In the genomic region with DNA sequence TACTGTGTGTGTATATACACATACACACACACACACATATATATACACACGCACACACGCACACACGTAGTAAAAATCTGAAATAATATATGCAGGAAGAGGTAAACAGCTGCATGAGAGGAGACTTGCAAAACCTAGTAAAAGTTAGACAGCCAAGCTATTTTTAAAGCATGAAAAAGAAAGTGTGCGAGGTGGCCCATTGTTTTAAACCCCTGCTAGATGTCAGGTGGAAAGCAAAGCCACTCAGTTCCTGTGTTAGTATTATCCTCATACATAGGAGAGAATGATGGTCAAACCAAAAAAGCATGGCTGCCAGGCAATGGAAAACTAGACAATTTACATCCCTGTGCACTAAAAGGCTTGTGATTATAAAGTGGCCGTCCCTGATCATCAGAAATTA, we compare ENCODE assay signal across 35 cellular contexts.
"Had no signal": no experiment of that assay in that cellular context is flagged by ENCODE, and none has a peak within 500 bp of the region (broad histone marks: within the 10 kb centered on the region; RNA-seq: fewer than 3 reads in every experiment).

No MANE protein-coding gene starts in this region.

- H3K27ac ChIP-seq: body of pancreas, brain microvascular endothelial cell, breast epithelium, coronary artery, VCaP had no signal

- ATAC-seq: activated CD8-positive, alpha-beta memory T cell treated with anti-CD3 and anti-CD28 coated beads, Interleukin-2, amount 10 ng/mL, durations not matched to agents 7 days and 5 days; activated CD8-positive, alpha-beta T cell treated with anti-CD3 and anti-CD28 coated beads, Interleukin-2, amount 10 ng/mL, durations not matched to agents 7 days and 5 days; activated naive CD8-positive, alpha-beta T cell treated with anti-CD3 and anti-CD28 coated beads, Interleukin-2, amount 50 U/mL, for 24 hours; body of pancreas had no signal

- H3K4me3 ChIP-seq: body of pancreas, breast epithelium, coronary artery had no signal

- H3K9me3 ChIP-seq: body of pancreas, breast epithelium had no signal

- H3K27me3 ChIP-seq: body of pancreas, brain microvascular endothelial cell, breast epithelium had no signal

- H3K4me1 Mint-ChIP-seq: activated CD4-positive, alpha-beta T cell treated with anti-CD3 and anti-CD28 coated beads, Interleukin-2, amount 10 ng/mL, durations not matched to agents 24 days and 14 days; activated CD8-positive, alpha-beta memory T cell treated with anti-CD3 and anti-CD28 coated beads, Interleukin-2, amount 10 ng/mL, durations not matched to agents 7 days and 5 days had no signal

- H3K9me3 Mint-ChIP-seq: activated CD4-positive, alpha-beta memory T cell treated with anti-CD3 and anti-CD28 coated beads for 36 hours; activated naive CD4-positive, alpha-beta T cell treated with anti-CD3 and anti-CD28 coated beads, Interleukin-2, amount 50 U/mL, for 24 hours; activated T-cell treated with anti-CD3 and anti-CD28 coated beads, Interleukin-2, amount 50 U/mL, for 24 hours; activated T-helper 2 cell treated with anti-CD3 and anti-CD28 coated beads, Interferon-gamma antibody, Interleukin-2, Interleukin-4, amounts not matched to agents 10 μg/mL and 5 μg/mL and 100 μg/mL, durations not matched to agents 14 hours and 24 hours and 36 hours had no signal

- H3K4me3 Mint-ChIP-seq: activated CD4-positive, alpha-beta memory T cell treated with anti-CD3 and anti-CD28 coated beads for 36 hours; activated CD4-positive, alpha-beta T cell treated with anti-CD3 and anti-CD28 coated beads, Interleukin-2, amount 10 ng/mL, durations not matched to agents 24 days and 14 days; activated CD8-positive, alpha-beta memory T cell treated with anti-CD3 and anti-CD28 coated beads, Interleukin-2, amount 10 ng/mL, durations not matched to agents 7 days and 5 days; activated CD8-positive, alpha-beta T cell treated with anti-CD3 and anti-CD28 coated beads, Interleukin-2, amount 10 ng/mL, durations not matched to agents 7 days and 5 days; activated naive CD4-positive, alpha-beta T cell treated with anti-CD3 and anti-CD28 coated beads, Interleukin-2, amount 10 ng/mL, durations not matched to agents 7 days and 5 days; activated naive CD4-positive, alpha-beta T cell treated with anti-CD3 and anti-CD28 coated beads, Interleukin-2, amount 50 U/mL, for 24 hours; activated naive CD8-positive, alpha-beta T cell; activated naive CD8-positive, alpha-beta T cell treated with anti-CD3 and anti-CD28 coated beads, Interleukin-2, amount 10 ng/mL, durations not matched to agents 7 days and 5 days; activated naive CD8-positive, alpha-beta T cell treated with anti-CD3 and anti-CD28 coated beads, Interleukin-2, amount 50 U/mL, for 24 hours; activated T-cell treated with anti-CD3 and anti-CD28 coated beads, Interleukin-2, amount 50 U/mL, for 24 hours; T-helper 1 cell treated with Interleukin-12 subunit alpha and Interleukin-12 subunit beta and Interleukin-4 antibody, amounts not matched to agents 30 μg/mL and 1 μg/mL, for 36 hours; T-helper 2 cell treated with Interferon-gamma antibody and Interleukin-4, amounts not matched to agents 5 μg/mL and 100 μg/mL, for 36 hours had no signal

- FAIRE-seq: astrocyte, TTC549 had no signal

- H3K27me3 Mint-ChIP-seq: activated CD4-positive, alpha-beta memory T cell treated with anti-CD3 and anti-CD28 coated beads for 36 hours; activated CD4-positive, alpha-beta T cell treated with anti-CD3 and anti-CD28 coated beads, Interleukin-2, amount 10 ng/mL, durations not matched to agents 24 days and 14 days; activated CD8-positive, alpha-beta memory T cell treated with anti-CD3 and anti-CD28 coated beads, Interleukin-2, amount 10 ng/mL, durations not matched to agents 7 days and 5 days; activated naive CD4-positive, alpha-beta T cell treated with anti-CD3 and anti-CD28 coated beads, Interleukin-2, amount 10 ng/mL, durations not matched to agents 7 days and 5 days; activated naive CD4-positive, alpha-beta T cell treated with anti-CD3 and anti-CD28 coated beads, Interleukin-2, amount 50 U/mL, for 24 hours; activated naive CD8-positive, alpha-beta T cell; activated naive CD8-positive, alpha-beta T cell treated with anti-CD3 and anti-CD28 coated beads, Interleukin-2, amount 10 ng/mL, durations not matched to agents 7 days and 5 days; activated naive CD8-positive, alpha-beta T cell treated with anti-CD3 and anti-CD28 coated beads, Interleukin-2, amount 50 U/mL, for 24 hours; activated T-cell treated with anti-CD3 and anti-CD28 coated beads, Interleukin-2, amount 50 U/mL, for 24 hours had no signal

- H3K36me3 Mint-ChIP-seq: activated CD4-positive, alpha-beta memory T cell treated with anti-CD3 and anti-CD28 coated beads for 36 hours; activated CD8-positive, alpha-beta memory T cell treated with anti-CD3 and anti-CD28 coated beads, Interleukin-2, amount 10 ng/mL, durations not matched to agents 7 days and 5 days; activated naive CD4-positive, alpha-beta T cell treated with anti-CD3 and anti-CD28 coated beads, Interleukin-2, amount 10 ng/mL, durations not matched to agents 7 days and 5 days; activated naive CD4-positive, alpha-beta T cell treated with anti-CD3 and anti-CD28 coated beads, Interleukin-2, amount 50 U/mL, for 24 hours; activated naive CD8-positive, alpha-beta T cell; activated naive CD8-positive, alpha-beta T cell treated with anti-CD3 and anti-CD28 coated beads, Interleukin-2, amount 10 ng/mL, durations not matched to agents 7 days and 5 days had no signal

- H3K27ac Mint-ChIP-seq: activated CD4-positive, alpha-beta memory T cell treated with anti-CD3 and anti-CD28 coated beads for 36 hours; activated CD4-positive, alpha-beta T cell treated with anti-CD3 and anti-CD28 coated beads, Interleukin-2, amount 10 ng/mL, durations not matched to agents 24 days and 14 days; activated CD8-positive, alpha-beta memory T cell treated with anti-CD3 and anti-CD28 coated beads, Interleukin-2, amount 10 ng/mL, durations not matched to agents 7 days and 5 days; activated CD8-positive, alpha-beta T cell treated with anti-CD3 and anti-CD28 coated beads, Interleukin-2, amount 10 ng/mL, durations not matched to agents 7 days and 5 days; activated naive CD4-positive, alpha-beta T cell treated with anti-CD3 and anti-CD28 coated beads, Interleukin-2, amount 10 ng/mL, durations not matched to agents 7 days and 5 days; activated naive CD4-positive, alpha-beta T cell treated with anti-CD3 and anti-CD28 coated beads, Interleukin-2, amount 50 U/mL, for 24 hours; activated naive CD8-positive, alpha-beta T cell; activated naive CD8-positive, alpha-beta T cell treated with anti-CD3 and anti-CD28 coated beads, Interleukin-2, amount 10 ng/mL, durations not matched to agents 7 days and 5 days; activated naive CD8-positive, alpha-beta T cell treated with anti-CD3 and anti-CD28 coated beads, Interleukin-2, amount 50 U/mL, for 24 hours; activated T-cell treated with anti-CD3 and anti-CD28 coated beads, Interleukin-2, amount 50 U/mL, for 24 hours; activated T-helper 2 cell treated with anti-CD3 and anti-CD28 coated beads, Interferon-gamma antibody, Interleukin-2, Interleukin-4, amounts not matched to agents 10 μg/mL and 5 μg/mL and 100 μg/mL, durations not matched to agents 14 hours and 24 hours and 36 hours; T-helper 1 cell treated with Interleukin-12 subunit alpha and Interleukin-12 subunit beta and Interleukin-4 antibody, amounts not matched to agents 30 μg/mL and 1 μg/mL, for 36 hours; T-helper 2 cell treated with Interferon-gamma antibody and Interleukin-4, amounts not matched to agents 5 μg/mL and 100 μg/mL, for 36 hours had no signal

- H3K36me3 ChIP-seq: brain microvascular endothelial cell, breast epithelium had no signal

- H3K4me1 ChIP-seq: body of pancreas, breast epithelium had no signal

- DNase-seq: activated CD4-positive, alpha-beta memory T cell treated with anti-CD3 and anti-CD28 coated beads for 36 hours; activated CD4-positive, alpha-beta T cell treated with anti-CD3 and anti-CD28 coated beads for 4 hours; activated CD4-positive, alpha-beta T cell treated with anti-CD3 and anti-CD28 coated beads, Interleukin-2, amount 10 ng/mL, durations not matched to agents 24 days and 14 days; activated CD4-positive, alpha-beta T cell treated with anti-CD3 and anti-CD28 coated beads, Interleukin-2, amount 50 U/mL, for 1 hour; activated CD4-positive, alpha-beta T cell treated with anti-CD3 and anti-CD28 coated beads, Interleukin-2, amount 50 U/mL, for 4 hours; activated CD4-positive, CD25-positive, alpha-beta regulatory T cell treated with anti-CD3 and anti-CD28 coated beads, Interleukin-2, amount 50 U/mL, for 72 hours; activated CD8-positive, alpha-beta memory T cell treated with anti-CD3 and anti-CD28 coated beads for 24 hours; activated CD8-positive, alpha-beta memory T cell treated with anti-CD3 and anti-CD28 coated beads, Interleukin-2, amount 10 ng/mL, durations not matched to agents 7 days and 5 days; activated CD8-positive, alpha-beta memory T cell treated with anti-CD3 and anti-CD28 coated beads, Interleukin-2, amount 50 U/mL, for 48 hours; activated CD8-positive, alpha-beta T cell treated with anti-CD3 and anti-CD28 coated beads, Interleukin-2, amount 10 ng/mL, durations not matched to agents 7 days and 5 days; activated effector memory CD4-positive, alpha-beta T cell treated with Interleukin-2 at 50 U/mL for 16 hours; activated gamma-delta T cell; activated naive CD4-positive, alpha-beta T cell treated with anti-CD3 and anti-CD28 coated beads, Interleukin-2, amount 10 ng/mL, durations not matched to agents 7 days and 5 days; activated naive CD4-positive, alpha-beta T cell treated with Interleukin-2 at 50 U/mL for 16 hours; activated naive CD8-positive, alpha-beta T cell treated with anti-CD3 and anti-CD28 coated beads, Interleukin-2, amount 10 ng/mL, durations not matched to agents 7 days and 5 days; activated naive CD8-positive, alpha-beta T cell treated with anti-CD3 and anti-CD28 coated beads, Interleukin-2, amount 50 U/mL, for 24 hours; activated T-cell treated with anti-CD3 and anti-CD28 coated beads, Interleukin-2, amount 50 U/mL, for 24 hours; activated T-cell treated with anti-CD3 and anti-CD28 coated beads, Interleukin-2, amount 50 U/mL, for 48 hours; amygdala; anterior cingulate cortex; body of pancreas; brain microvascular endothelial cell; central memory CD4-positive, alpha-beta T cell; T-helper 2 cell; T-helper 9 cell had no signal
